In genomic region chr10:70237958-70238536, GRCh38 we compare ENCODE assay signal across 6 cellular contexts. TPM values are rescaled to one million over a fixed set of nuclear protein-coding genes. Genes with fewer than 3 reads are reported as not detected.
"Had no signal": no experiment of that assay in that cellular context is flagged by ENCODE, and none has a peak within 500 bp of the region (broad histone marks: within the 10 kb centered on the region; RNA-seq: fewer than 3 reads in every experiment).

No MANE protein-coding gene starts in this region.

RNA-seq across cellular contexts. Expression of gene NPFFR1, which starts 45.8 kb away (rescaled TPM):
- total RNA-seq: GM23248, H4, H7, HFFc6, HT1080, IMR-90 had no signal
